18 cellular contexts compared by ENCODE assay signal in genomic region chr2:232869138-232870001, GRCh38. TPM values are rescaled to one million over a fixed set of nuclear protein-coding genes. Genes with fewer than 3 reads are reported as not detected.
DNase-seq lines count a peak whose midpoint lies in the region; ATAC-seq, FAIRE-seq and TF ChIP-seq lines count a peak whose summit lies in the region.
"Had no signal": no experiment of that assay in that cellular context is flagged by ENCODE, and none has a peak within 500 bp of the region (broad histone marks: within the 10 kb centered on the region; RNA-seq: fewer than 3 reads in every experiment).

No MANE protein-coding gene starts in this region.

- DNase-seq in A549 (ENCODE audit: low read depth in 1 of 2, low spot score in 1 of 2) (no peak), H9 (peak; percentile 43), caudate nucleus (lab: John Stamatoyannopoulos, UW) (no peak), neural progenitor cell (ENCODE audit: low spot score) (peak; percentile 35), EL (no peak), brain microvascular endothelial cell (no peak), NCI-H1092 (lab: John Stamatoyannopoulos, UW) (no peak)
- no peak for DNase-seq in activated CD8-positive, alpha-beta T cell treated with anti-CD3 and anti-CD28 coated beads, Interleukin-2, amount 10 ng/mL, durations not matched to agents 7 days and 5 days
- DNase-seq: CD8-positive, alpha-beta memory T cell; central memory CD4-positive, alpha-beta T cell; DMS79; effector CD4-positive, alpha-beta T cell; MV-4-11; NCI-H2029; NCI-H446; nucleus accumbens; SW 1271 had no signal

- H3K9me3 ChIP-seq in A549 (no peaks in the 10 kb centered on the region), H9 (ENCODE audit: control insufficient read depth, low read depth, low read length) (no peaks in the 10 kb centered on the region), neural progenitor cell (ENCODE audit: low read depth) (no peaks in the 10 kb centered on the region)

- no peak overlapping the region for H4K5ac ChIP-seq in H9 (ENCODE audit: insufficient read length, low read depth, low read length)

- H3K36me3 Mint-ChIP-seq in H9 (ENCODE audit: insufficient read depth in 1 of 3, low read depth in 3 of 3): no peaks in the 10 kb centered on the region; a peak in 1 of 7 replicates
- H3K36me3 Mint-ChIP-seq in neural progenitor cell: no peaks in the 10 kb centered on the region
- no peaks in the 10 kb centered on the region for H3K36me3 Mint-ChIP-seq in activated CD8-positive, alpha-beta T cell treated with anti-CD3 and anti-CD28 coated beads, Interleukin-2, amount 10 ng/mL, durations not matched to agents 7 days and 5 days (ENCODE audit: low read depth)
- H3K36me3 Mint-ChIP-seq: CD8-positive, alpha-beta memory T cell had no signal

- H2BK120ac ChIP-seq in H9 (ENCODE audit: low read depth, low read length, poor library complexity, severe bottlenecking): no peak overlapping the region

- no peak overlapping the region for H3K18ac ChIP-seq in H9 (ENCODE audit: insufficient read length, low read depth, low read length)

- CTCF ChIA-PET in A549 (lab: Yijun Ruan, JAX): interaction anchor here (0.8 to 1.2 kb wide), 3 partner anchors 12 to 16 kb away, joined by 3 to 4 read pairs (median 3); no protein-coding TSS in a partner anchor
- CTCF ChIA-PET in activated CD8-positive, alpha-beta T cell treated with anti-CD3 and anti-CD28 coated beads, Interleukin-2, amount 10 ng/mL, durations not matched to agents 7 days and 5 days (lab: Charles Lee): no interaction called here

- H3K27me3 ChIP-seq in H9 (ENCODE audit: insufficient read depth, low read length) (no peaks in the 10 kb centered on the region), neural progenitor cell (peaks cover 5% of the 10 kb centered on the region), brain microvascular endothelial cell (replicated peaks) (no peaks in the 10 kb centered on the region)

- no peak overlapping the region for H3T11ph ChIP-seq in H9 (ENCODE audit: low read length)

- no peak for TF ChIP-seq CTCF in A549 (IDR thresholded peaks at IDR 0.05)
- TF ChIP-seq CTCF in H9 (conservative IDR thresholded peaks at IDR 0.05): peak; percentile 31; the same call in 2 of the 3 replicates
- TF ChIP-seq CTCF in neural progenitor cell (IDR thresholded peaks at IDR 0.05): no peak
- TF ChIP-seq CTCF in brain microvascular endothelial cell (IDR thresholded peaks at IDR 0.05; ENCODE audit: low read depth, low read length, missing control alignments): no peak

- no peaks in the 10 kb centered on the region for H4K20me1 ChIP-seq in H9 (ENCODE audit: control insufficient read depth, insufficient read depth, insufficient read length)
- H4K20me1 ChIP-seq in neural progenitor cell (ENCODE audit: low read depth): no peaks in the 10 kb centered on the region

- no peak overlapping the region for H2AK5ac ChIP-seq in H9 (ENCODE audit: insufficient read length, low read length)

- in situ Hi-C loops in brain microvascular endothelial cell (cut with HindIII; ENCODE audit: low pct_ligation_motif_present, low sequenced_read_pairs): no loop called here

- H3K56ac ChIP-seq in H9 (ENCODE audit: insufficient read length, low read depth, low read length): no peak overlapping the region

- no peak overlapping the region for H3K4me3 ChIP-seq in A549
- H3K4me3 ChIP-seq in neural progenitor cell: no peak overlapping the region
- no peak overlapping the region for H3K4me3 ChIP-seq in brain microvascular endothelial cell (ENCODE audit: low read depth, low read length)

- H4K8ac ChIP-seq in H9 (replicated peaks; ENCODE audit: insufficient read length, low read depth, low read length): no peak overlapping the region

- H3K4me2 ChIP-seq in A549: no peak overlapping the region
- H3K4me2 ChIP-seq in H9 (ENCODE audit: insufficient read depth, insufficient read length, low read length): no peak overlapping the region
- H3K4me2 ChIP-seq in neural progenitor cell: no peak overlapping the region

- H2BK5ac ChIP-seq in H9 (ENCODE audit: insufficient read length, low read length): no peak overlapping the region

- no peak overlapping the region for H3K9ac ChIP-seq in H9 (ENCODE audit: extremely low read depth, insufficient read length, low read length)
- no peak overlapping the region for H3K9ac ChIP-seq in neural progenitor cell

- H3K36me3 ChIP-seq in neural progenitor cell: no peaks in the 10 kb centered on the region
- no peaks in the 10 kb centered on the region for H3K36me3 ChIP-seq in brain microvascular endothelial cell (replicated peaks)

- no peak for TF ChIP-seq POLR2A in A549 (IDR thresholded peaks at IDR 0.05; ENCODE audit: low read length)

- H3K4ac ChIP-seq in H9 (ENCODE audit: low read depth, low read length): no peak overlapping the region

- H4K91ac ChIP-seq in H9 (ENCODE audit: insufficient read length, low read depth, low read length): no peak overlapping the region

- ATAC-seq in A549: peak; percentile 26 to 33; a peak in 2 of 6 replicates
- no peak for ATAC-seq in activated CD8-positive, alpha-beta T cell treated with anti-CD3 and anti-CD28 coated beads, Interleukin-2, amount 10 ng/mL, durations not matched to agents 7 days and 5 days

- H3K23ac ChIP-seq in H9 (ENCODE audit: insufficient read length, low read depth, low read length): no peak overlapping the region

- no peak overlapping the region for H2BK15ac ChIP-seq in H9 (ENCODE audit: low read depth, low read length)

- no peaks in the 10 kb centered on the region for H3K23me2 ChIP-seq in H9 (ENCODE audit: insufficient read length, low read depth, low read length, poor library complexity, severe bottlenecking)

- POLR2A ChIA-PET in A549 (lab: Yijun Ruan, JAX): no interaction called here
- POLR2A ChIA-PET in activated CD8-positive, alpha-beta T cell treated with anti-CD3 and anti-CD28 coated beads, Interleukin-2, amount 10 ng/mL, durations not matched to agents 7 days and 5 days (lab: Charles Lee): no interaction called here

- no peak overlapping the region for H2BK20ac ChIP-seq in H9 (ENCODE audit: low read depth, low read length, poor library complexity, severe bottlenecking)

- peaks cover 0 to 8% of the 10 kb centered on the region in 2 experiments; a peak in 2 of 4 replicates for H3K4me1 Mint-ChIP-seq in H9
- peaks cover 18% of the 10 kb centered on the region for H3K4me1 Mint-ChIP-seq in neural progenitor cell
- H3K4me1 Mint-ChIP-seq in activated CD8-positive, alpha-beta T cell treated with anti-CD3 and anti-CD28 coated beads, Interleukin-2, amount 10 ng/mL, durations not matched to agents 7 days and 5 days (ENCODE audit: low read depth): no peaks in the 10 kb centered on the region

- H2BK12ac ChIP-seq in H9 (ENCODE audit: insufficient read length, low read depth, low read length): no peak overlapping the region

- H2AFZ ChIP-seq in H9 (ENCODE audit: low read length) (no peak overlapping the region), neural progenitor cell (replicated peaks) (no peak overlapping the region)

- H3K27ac Mint-ChIP-seq in H9 (peak overlapping the region in 2 of 3 experiments; percentile 3 to 81; a peak in 1 of 7 replicates), neural progenitor cell (no peak overlapping the region)
- H3K27ac Mint-ChIP-seq in activated CD8-positive, alpha-beta T cell treated with anti-CD3 and anti-CD28 coated beads, Interleukin-2, amount 10 ng/mL, durations not matched to agents 7 days and 5 days: no peak overlapping the region

- H3K4me3 Mint-ChIP-seq in H9 (peak overlapping the region in 1 of 2 experiments; percentile 43; a peak in 1 of 5 replicates), neural progenitor cell (no peak overlapping the region)
- H3K4me3 Mint-ChIP-seq in activated CD8-positive, alpha-beta T cell treated with anti-CD3 and anti-CD28 coated beads, Interleukin-2, amount 10 ng/mL, durations not matched to agents 7 days and 5 days: no peak overlapping the region
- H3K4me3 Mint-ChIP-seq: CD8-positive, alpha-beta memory T cell had no signal

- H3K4me1 ChIP-seq in A549 (peaks cover 13% of the 10 kb centered on the region), H9 (ENCODE audit: insufficient read depth, low read length) (no peaks in the 10 kb centered on the region), neural progenitor cell (no peaks in the 10 kb centered on the region)

- no peaks in the 10 kb centered on the region for H3K79me1 ChIP-seq in H9 (ENCODE audit: insufficient read depth, low read depth, low read length, poor library complexity, severe bottlenecking)

- no peak for TF ChIP-seq RAD21 in A549 (conservative IDR thresholded peaks at IDR 0.05 in 1 of 2, IDR thresholded peaks at IDR 0.05 in 1 of 2)

- H3K9me3 Mint-ChIP-seq in H9 (no peaks in the 10 kb centered on the region; a peak in 1 of 5 replicates), neural progenitor cell (no peaks in the 10 kb centered on the region)
- no peaks in the 10 kb centered on the region for H3K9me3 Mint-ChIP-seq in activated CD8-positive, alpha-beta T cell treated with anti-CD3 and anti-CD28 coated beads, Interleukin-2, amount 10 ng/mL, durations not matched to agents 7 days and 5 days (ENCODE audit: insufficient read depth)
- H3K9me3 Mint-ChIP-seq: CD8-positive, alpha-beta memory T cell had no signal

- no peak for FAIRE-seq in A549 (lab: Jason Lieb, UNC)

- WGBS in A549 (ENCODE audit: missing lambda C conversion rate): 84% methylated on average over 15 of the region's 15 CpGs
- WGBS in H9 (ENCODE audit: extremely low coverage, insufficient read length, low lambda C conversion rate): no CpG with 5 or more reads among the region's 15 CpGs

- H3F3A ChIP-seq in neural progenitor cell (ENCODE audit: low read depth): peaks cover 4% of the 10 kb centered on the region

- H3K27me3 Mint-ChIP-seq in H9 (ENCODE audit: low read depth) (peaks cover 2% of the 10 kb centered on the region; the same call in 1 of the 2 replicates), neural progenitor cell (ENCODE audit: insufficient read depth, low read depth) (peaks cover 11% of the 10 kb centered on the region)
- no peaks in the 10 kb centered on the region for H3K27me3 Mint-ChIP-seq in activated CD8-positive, alpha-beta T cell treated with anti-CD3 and anti-CD28 coated beads, Interleukin-2, amount 10 ng/mL, durations not matched to agents 7 days and 5 days (ENCODE audit: low read depth)

- no peak overlapping the region; the same call in 1 of the 2 replicates for H3K14ac ChIP-seq in H9 (ENCODE audit: insufficient read depth, low read length)

- H3K79me2 ChIP-seq in H9 (ENCODE audit: insufficient read depth, low read length): no peaks in the 10 kb centered on the region
- no peaks in the 10 kb centered on the region for H3K79me2 ChIP-seq in neural progenitor cell (ENCODE audit: low read depth)

- TF ChIP-seq EP300 in A549 (IDR thresholded peaks at IDR 0.05): no peak

- H3K27ac ChIP-seq in A549 (peak overlapping the region in 1 of 2 experiments; percentile 97; a peak in 3 of 6 replicates), H9 (ENCODE audit: insufficient read length, low read depth, low read length) (no peak overlapping the region), caudate nucleus (ENCODE audit: low read depth, low read length) (peak overlapping the region; percentile 99), neural progenitor cell (no peak overlapping the region), brain microvascular endothelial cell (no peak overlapping the region)
- H3K27ac ChIP-seq: HL-60 had no signal

RNA-seq across cellular contexts. Expression of gene SNORC, which starts 0.7 kb away (rescaled TPM):
- 8.5 and 9.1 TPM in 2 replicates for polyA plus RNA-seq in A549 (2011; rRNA removed)
- 5.2 and 7.8 TPM in 2 replicates for polyA plus RNA-seq in A549 (2012; cell fraction: cytosol; rRNA removed)
- polyA plus RNA-seq in A549 (2012; cell fraction: nucleus; rRNA removed): 14.1 and 16.3 TPM in 2 replicates
- polyA plus RNA-seq in A549 (2017; fragmentation: RNase III; extraction: RNeasy Plus Mini Kit Qiagen cat#74134 plus additional on column Dnase treatment): 7.0 to 8.4 TPM (median 7.2 TPM) in 3 replicates
- 7.2 and 8.8 TPM in 2 replicates for polyA minus RNA-seq in A549 (2011; rRNA and poly(A)+ RNA removed)
- 0.61 and 1.1 TPM in 2 replicates for total RNA-seq in H9 (2021)
- total RNA-seq in neural progenitor cell (ENCODE audit: low replicate concordance): 2.6 TPM in 1 of 2 replicates, not detected in the other
- total RNA-seq in activated CD8-positive, alpha-beta T cell treated with anti-CD3 and anti-CD28 coated beads, Interleukin-2, amount 10 ng/mL, durations not matched to agents 7 days and 5 days: 1 to 10 TPM in 1 of 2 experiments, under 1 TPM in 1; 0.99 to 2.2 TPM
- polyA plus RNA-seq: CD8-positive, alpha-beta memory T cell had no signal

Comparison
In these comparisons a context has a peak if more than half of its experiments do, and no peak if none do; other contexts are left out.
1. DNase-seq: peak in H9 (single experiment) and neural progenitor cell (single experiment); none in A549 (0 of 2), caudate nucleus (0 of 61), activated CD8-positive, alpha-beta T cell treated with anti-CD3 and anti-CD28 coated beads, Interleukin-2, amount 10 ng/mL, durations not matched to agents 7 days and 5 days (single experiment), EL (single experiment), brain microvascular endothelial cell (single experiment) and NCI-H1092 (single experiment).
2. H3K27ac Mint-ChIP-seq: peak in H9 (2 of 3); none in neural progenitor cell (single experiment) and activated CD8-positive, alpha-beta T cell treated with anti-CD3 and anti-CD28 coated beads, Interleukin-2, amount 10 ng/mL, durations not matched to agents 7 days and 5 days (single experiment).